In genomic region chr17:32157225-32157624, GRCh38 we compare ENCODE assay signal across 17 cellular contexts. TPM values are rescaled to one million over a fixed set of nuclear protein-coding genes. Genes with fewer than 3 reads are reported as not detected.
A peak's percentile ranks its signal among the peaks of the same experiment; 100 is the strongest.
DNase-seq lines count a peak whose midpoint lies in the region; ATAC-seq and TF ChIP-seq lines count a peak whose summit lies in the region.
"Had no signal": no experiment of that assay in that cellular context is flagged by ENCODE, and none has a peak within 500 bp of the region (broad histone marks: within the 10 kb centered on the region; RNA-seq: fewer than 3 reads in every experiment).

No MANE protein-coding gene starts in this region.

- intact Hi-C loops in left lung (cut with DNase I) = no loop called here
- intact Hi-C loops in lower leg skin (cut with DNase I; ENCODE audit: low total_unique reads) = no loop called here

- no peaks in the 10 kb centered on the region for H3K9me3 ChIP-seq in left lung
- H3K9me3 ChIP-seq: Caco-2, SJCRH30 had no signal

- no peak for TF ChIP-seq POLR2A in lower leg skin (IDR thresholded peaks at IDR 0.05)

- H3K4me3 ChIP-seq in left lung (no peak overlapping the region), lower leg skin (ENCODE audit: low read depth, poor library complexity, severe bottlenecking) (no peak overlapping the region)
- H3K4me3 ChIP-seq: SJCRH30 had no signal

- ATAC-seq in left lung (no peak), GM21526 (IDR thresholded peaks at IDR 0.05; ENCODE audit: low FRiP score, unreplicated experiment) (no peak)

- H3K27ac ChIP-seq in 22Rv1 = peak overlapping the region; percentile 73
- no peak overlapping the region for H3K27ac ChIP-seq in left lung
- H3K27ac ChIP-seq: SJCRH30 had no signal

- DNase-seq in HCEC 1CT = peak; percentile 63
- DNase-seq in astrocyte of the hippocampus (ENCODE audit: low read depth, low spot score) = peak; percentile 22
- peak; percentile 93 for DNase-seq in iris pigment epithelial cell (ENCODE audit: low read depth)
- no peak for DNase-seq in MV-4-11 (lab: John Stamatoyannopoulos, UW)
- DNase-seq in left lung = no peak
- no peak for DNase-seq in lower leg skin (ENCODE audit: low spot score in 2 of 2)
- DNase-seq: activated CD4-positive, alpha-beta T cell treated with anti-CD3 and anti-CD28 coated beads, Interleukin-2, amount 10 ng/mL, durations not matched to agents 24 days and 14 days; activated naive CD4-positive, alpha-beta T cell treated with anti-CD3 and anti-CD28 coated beads, Interleukin-2, amount 10 ng/mL, durations not matched to agents 7 days and 5 days; Caco-2; effector memory CD4-positive, alpha-beta T cell; NCI-H1436; NCI-H345; SJCRH30; stimulated activated naive CD4-positive, alpha-beta T cell; T1000 had no signal

- H3K27me3 ChIP-seq in left lung = no peaks in the 10 kb centered on the region
- H3K27me3 ChIP-seq: SJCRH30 had no signal

- H3K4me1 ChIP-seq in left lung = peaks cover 5 to 8% of the 10 kb centered on the region in 2 donors
- H3K4me1 ChIP-seq: Caco-2, SJCRH30 had no signal

- peaks cover 0 to 77% of the 10 kb centered on the region in 2 donors for H3K36me3 ChIP-seq in left lung

- 57 to 69% methylated on average over 4 of the region's 4 CpGs for WGBS in lower leg skin, 2 donors

- TF ChIP-seq CTCF in 22Rv1 (IDR thresholded peaks at IDR 0.05) = no peak
- no peak for TF ChIP-seq CTCF in left lung (IDR thresholded peaks at IDR 0.05)
- TF ChIP-seq CTCF in lower leg skin (IDR thresholded peaks at IDR 0.05) = no peak

RNA-seq across cellular contexts. Expression of gene RHOT1, which starts 14.9 kb away (rescaled TPM):
- 10 to 100 TPM; 37.9 to 40.8 TPM for total RNA-seq in left lung
- total RNA-seq in lower leg skin = 10 to 100 TPM; 60.8 to 97.6 (median 72.7) TPM

Comparison
In these comparisons a context has a peak if more than half of its experiments do, and no peak if none do; other contexts are left out.
1. DNase-seq: peak in HCEC 1CT (single experiment), astrocyte of the hippocampus (single experiment) and iris pigment epithelial cell (single experiment); none in MV-4-11 (single experiment), left lung (0 of 2) and lower leg skin (0 of 2).